In genomic region chr13:34155931-34156607, GRCh38 we compare ENCODE assay signal across 10 cellular contexts.
DNase-seq lines count a peak whose midpoint lies in the region; ATAC-seq and TF ChIP-seq lines count a peak whose summit lies in the region.
"Had no signal": no experiment of that assay in that cellular context is flagged by ENCODE, and none has a peak within 500 bp of the region (broad histone marks: within the 10 kb centered on the region; RNA-seq: fewer than 3 reads in every experiment).

No MANE protein-coding gene starts in this region.

- CTCF ChIA-PET in CD4-positive, alpha-beta T cell (lab: Charles Lee) = no interaction called here

- no peaks in the 10 kb centered on the region for H3K36me3 ChIP-seq in tibial artery

- POLR2A ChIA-PET in CD4-positive, alpha-beta T cell (lab: Charles Lee) = no interaction called here

- no peak for ATAC-seq in CD4-positive, alpha-beta T cell (ENCODE audit: poor library complexity)
- ATAC-seq: K562 had no signal

- DNase-seq in NOMO-1 treated with DMSO at 0.1 percent for 48 hours (lab: John Stamatoyannopoulos, UW; ENCODE audit: unreplicated experiment) (peak; percentile 44), NOMO-1 treated with dmso at 0.1 percent for 144 hours (lab: John Stamatoyannopoulos, UW; ENCODE audit: unreplicated experiment) (no peak), SW480 (ENCODE audit: low spot score) (peak; percentile 66), fibroblast of the aortic adventitia (ENCODE audit: low read depth) (peak; percentile 24), tibial artery (no peak), NCI-H2107 (lab: John Stamatoyannopoulos, UW) (no peak)
- no peak for DNase-seq in CD4-positive, alpha-beta T cell
- DNase-seq in activated T-cell treated with anti-CD3 and anti-CD28 coated beads, Interleukin-2, amount 50 U/mL, for 24 hours = no peak

- TF ChIP-seq CTCF in fibroblast of the aortic adventitia (IDR thresholded peaks at IDR 0.05; ENCODE audit: insufficient read depth, low read length) (no peak), tibial artery (IDR thresholded peaks at IDR 0.05) (no peak)
- no peak for TF ChIP-seq CTCF in CD4-positive, alpha-beta T cell (IDR thresholded peaks at IDR 0.05)

- peaks cover 6% of the 10 kb centered on the region for H3K4me1 Mint-ChIP-seq in CD4-positive, alpha-beta T cell (ENCODE audit: low read depth)
- peaks cover 12% of the 10 kb centered on the region for H3K4me1 Mint-ChIP-seq in activated T-cell treated with anti-CD3 and anti-CD28 coated beads, Interleukin-2, amount 50 U/mL, for 24 hours (ENCODE audit: low read depth)

- H3K4me3 ChIP-seq in fibroblast of the aortic adventitia (ENCODE audit: low read depth, low read length) = no peak overlapping the region
- no peak overlapping the region for H3K4me3 ChIP-seq in tibial artery
- H3K4me3 ChIP-seq: K562 had no signal

- H3K9me3 ChIP-seq in tibial artery = no peaks in the 10 kb centered on the region
- no peaks in the 10 kb centered on the region for H3K9me3 ChIP-seq in CD4-positive, alpha-beta T cell (ENCODE audit: control insufficient read depth, low read length)

- H3K4me3 Mint-ChIP-seq in CD4-positive, alpha-beta T cell = no peak overlapping the region
- H3K4me3 Mint-ChIP-seq in activated T-cell treated with anti-CD3 and anti-CD28 coated beads, Interleukin-2, amount 50 U/mL, for 24 hours = no peak overlapping the region
- H3K4me3 Mint-ChIP-seq: B cell had no signal

- no peaks in the 10 kb centered on the region for H3K27me3 ChIP-seq in tibial artery
- no peaks in the 10 kb centered on the region for H3K27me3 ChIP-seq in CD4-positive, alpha-beta T cell (ENCODE audit: control insufficient read depth, insufficient read depth, low read length)

- H3K36me3 Mint-ChIP-seq in CD4-positive, alpha-beta T cell (ENCODE audit: low read depth) = no peaks in the 10 kb centered on the region
- no peaks in the 10 kb centered on the region for H3K36me3 Mint-ChIP-seq in activated T-cell treated with anti-CD3 and anti-CD28 coated beads, Interleukin-2, amount 50 U/mL, for 24 hours (ENCODE audit: low read depth)

- H3K4me1 ChIP-seq in tibial artery = peaks cover 0 to 61% (median 21%) of the 10 kb centered on the region in 4 donors

- peaks cover 36% of the 10 kb centered on the region for H3K27me3 Mint-ChIP-seq in CD4-positive, alpha-beta T cell
- peaks cover 9% of the 10 kb centered on the region for H3K27me3 Mint-ChIP-seq in activated T-cell treated with anti-CD3 and anti-CD28 coated beads, Interleukin-2, amount 50 U/mL, for 24 hours

- peak overlapping the region; percentile 66 to 85 for H3K27ac ChIP-seq in tibial artery
- H3K27ac ChIP-seq in CD4-positive, alpha-beta T cell (ENCODE audit: low read depth, low read length) = no peak overlapping the region

- no peaks in the 10 kb centered on the region for H3K9me3 Mint-ChIP-seq in CD4-positive, alpha-beta T cell
- peaks cover 3% of the 10 kb centered on the region for H3K9me3 Mint-ChIP-seq in activated T-cell treated with anti-CD3 and anti-CD28 coated beads, Interleukin-2, amount 50 U/mL, for 24 hours

- no peak overlapping the region for H3K27ac Mint-ChIP-seq in CD4-positive, alpha-beta T cell
- H3K27ac Mint-ChIP-seq in activated T-cell treated with anti-CD3 and anti-CD28 coated beads, Interleukin-2, amount 50 U/mL, for 24 hours = no peak overlapping the region
- H3K27ac Mint-ChIP-seq: B cell had no signal

- intact Hi-C loops in tibial artery (cut with DNase I; ENCODE audit: low total_unique reads) = no loop called here
- intact Hi-C loops in CD4-positive, alpha-beta T cell (cut with DNase I, micrococcal nuclease) = no loop called here

Comparison
In these comparisons a context has a peak if more than half of its experiments do, and no peak if none do; other contexts are left out.
1. DNase-seq: peak in NOMO-1 treated with DMSO at 0.1 percent for 48 hours (single experiment), SW480 (single experiment) and fibroblast of the aortic adventitia (single experiment); none in NOMO-1 treated with dmso at 0.1 percent for 144 hours (single experiment), tibial artery (0 of 2), CD4-positive, alpha-beta T cell (0 of 10), NCI-H2107 (single experiment) and activated T-cell treated with anti-CD3 and anti-CD28 coated beads, Interleukin-2, amount 50 U/mL, for 24 hours (single experiment).